ENCODE assay signal across 18 cellular contexts in the genomic region with DNA sequence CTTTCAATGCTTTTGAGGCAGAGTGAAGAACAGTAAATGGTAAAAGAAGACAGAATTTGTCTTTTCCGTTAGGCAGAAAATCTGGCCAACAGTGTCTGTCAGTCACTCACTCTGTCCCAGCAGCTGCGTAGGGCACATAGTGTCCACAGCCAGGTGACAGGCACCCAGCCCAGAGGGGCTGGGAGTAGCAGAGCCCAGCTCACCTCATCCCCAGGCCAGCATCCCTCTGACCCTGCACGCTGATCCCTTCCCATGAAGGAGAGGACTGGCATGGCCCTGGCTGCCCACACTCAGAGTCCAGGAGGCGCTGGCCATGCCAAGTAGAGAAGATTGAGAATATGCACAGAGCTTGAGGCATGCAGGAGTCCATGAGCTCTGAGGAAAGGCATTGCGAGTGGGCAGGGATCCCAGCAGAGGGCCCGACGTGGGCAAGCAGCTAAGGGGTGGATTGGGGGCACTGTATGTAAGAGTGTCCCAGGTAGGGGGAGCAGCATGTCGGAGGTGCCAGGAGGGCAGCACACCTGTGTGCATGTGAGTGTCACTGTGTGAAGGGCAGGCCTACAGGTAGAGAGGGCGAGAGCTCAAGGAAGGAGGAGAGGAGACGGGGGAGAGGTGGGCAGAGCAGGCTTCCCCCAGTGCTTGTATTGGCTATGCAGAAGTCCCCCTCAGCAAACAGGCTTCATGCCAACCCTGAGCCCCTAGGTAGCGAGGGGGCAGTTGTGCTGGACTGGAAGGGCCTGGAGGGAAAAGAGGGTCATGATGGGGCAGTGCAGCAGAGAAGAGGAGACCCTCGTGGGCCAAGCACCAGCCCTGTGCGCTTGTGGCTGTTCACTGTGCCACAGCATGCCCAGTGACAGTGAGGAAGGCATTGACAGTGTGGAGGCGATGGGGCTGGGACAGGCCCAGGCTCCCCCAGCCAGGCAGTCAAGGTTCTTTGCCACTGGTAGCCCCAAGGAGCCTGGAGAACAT.
A peak's percentile ranks its signal among the peaks of the same experiment; 100 is the strongest.
DNase-seq lines count a peak whose midpoint lies in the region; ATAC-seq, FAIRE-seq and TF ChIP-seq lines count a peak whose summit lies in the region.
"Had no signal": no experiment of that assay in that cellular context is flagged by ENCODE, and none has a peak within 500 bp of the region (broad histone marks: within the 10 kb centered on the region; RNA-seq: fewer than 3 reads in every experiment).

No MANE protein-coding gene starts in this region.

- H3K4me3 ChIP-seq in breast epithelium, result no peak overlapping the region
- no peak overlapping the region for H3K4me3 ChIP-seq in bronchial epithelial cell (ENCODE audit: low read depth, low read length)
- H3K4me3 ChIP-seq in upper lobe of right lung, result no peak overlapping the region
- H3K4me3 ChIP-seq: SJCRH30 had no signal

- H3K27me3 Mint-ChIP-seq in MCF 10A (ENCODE audit: insufficient read depth, unreplicated experiment) (no peaks in the 10 kb centered on the region), neural crest cell (ENCODE audit: low read depth) (peaks cover 38% of the 10 kb centered on the region)

- no peak overlapping the region for H3K4me3 Mint-ChIP-seq in MCF 10A (ENCODE audit: unreplicated experiment)
- no peak overlapping the region for H3K4me3 Mint-ChIP-seq in neural crest cell
- H3K4me3 Mint-ChIP-seq: CD4-positive, alpha-beta memory T cell had no signal

- TF ChIP-seq CTCF in MCF 10A (IDR thresholded peaks at IDR 0.05; ENCODE audit: unreplicated experiment) (no peak), breast epithelium (IDR thresholded peaks at IDR 0.05) (no peak), bronchial epithelial cell (IDR thresholded peaks at IDR 0.05; ENCODE audit: insufficient read depth, low read length, severe bottlenecking) (no peak), neural crest cell (conservative IDR thresholded peaks at IDR 0.05) (no peak), upper lobe of right lung (IDR thresholded peaks at IDR 0.05) (no peak)

- no peak for DNase-seq in MCF 10A (ENCODE audit: unreplicated experiment)
- DNase-seq in breast epithelium (ENCODE audit: low spot score in 2 of 2), result no peak
- DNase-seq in bronchial epithelial cell (ENCODE audit: low read depth), result no peak
- no peak for DNase-seq in neural crest cell (ENCODE audit: low read depth, low spot score)
- DNase-seq in upper lobe of right lung, result peak; percentile 54
- DNase-seq in GM19239 (ENCODE audit: insufficient read length, low spot score), result no peak
- no peak for DNase-seq in pons (ENCODE audit: low spot score)
- no peak for DNase-seq in SW 1271 (lab: John Stamatoyannopoulos, UW)
- DNase-seq: CD4-positive, alpha-beta memory T cell; GOT3; KG1; NCI-H1092; NCI-H146; NCI-H2081 treated with DMSO at 0.1 percent for 48 hours; NCI-H524; SJCRH30 had no signal

- H3K27ac ChIP-seq in breast epithelium, result no peak overlapping the region
- H3K27ac ChIP-seq in upper lobe of right lung, result no peak overlapping the region
- H3K27ac ChIP-seq: 22Rv1, SJCRH30 had no signal

- TF ChIP-seq POLR2A in breast epithelium (IDR thresholded peaks at IDR 0.05), result no peak

- no peaks in the 10 kb centered on the region for H3K9me3 Mint-ChIP-seq in MCF 10A (ENCODE audit: unreplicated experiment)
- no peaks in the 10 kb centered on the region for H3K9me3 Mint-ChIP-seq in neural crest cell
- H3K9me3 Mint-ChIP-seq: CD4-positive, alpha-beta memory T cell had no signal

- FAIRE-seq in bronchial epithelial cell (lab: Jason Lieb, UNC) (peak; percentile 70), GM19239 (lab: Jason Lieb, UNC) (no peak)
- FAIRE-seq: RCC 7860 had no signal

- POLR2A ChIA-PET in MCF 10A (lab: Yijun Ruan, JAX), result interaction anchor here (0.6 to 2.8 kb wide), 5 partner anchors 7 to 384 kb away, joined by 3 to 50 read pairs (median 8); no protein-coding TSS in a partner anchor

- CTCF ChIA-PET in MCF 10A (lab: Yijun Ruan, JAX), result interaction anchor here (0.7 kb wide), 1 partner anchor 53 kb away, joined by 3 read pairs; no protein-coding TSS in a partner anchor

- peaks cover 9% of the 10 kb centered on the region for H3K36me3 Mint-ChIP-seq in MCF 10A (ENCODE audit: insufficient read depth, unreplicated experiment)
- no peaks in the 10 kb centered on the region for H3K36me3 Mint-ChIP-seq in neural crest cell (ENCODE audit: low read depth)
- H3K36me3 Mint-ChIP-seq: CD4-positive, alpha-beta memory T cell had no signal

- peak; percentile 20 for ATAC-seq in upper lobe of right lung

- intact Hi-C loops in MCF 10A (cut with micrococcal nuclease) (no loop called here), breast epithelium (cut with DNase I; ENCODE audit: low total_unique reads) (no loop called here), upper lobe of right lung (cut with DNase I) (no loop called here)

- H3K4me1 Mint-ChIP-seq in MCF 10A (ENCODE audit: insufficient read depth, unreplicated experiment), result peaks cover 59% of the 10 kb centered on the region
- peaks cover under 1% of the 10 kb centered on the region for H3K4me1 Mint-ChIP-seq in neural crest cell

- H3K9me3 ChIP-seq in breast epithelium, result no peaks in the 10 kb centered on the region
- no peaks in the 10 kb centered on the region for H3K9me3 ChIP-seq in upper lobe of right lung
- H3K9me3 ChIP-seq: SJCRH30 had no signal

- BruUV-seq in MCF 10A (replicated peaks; lab: Mats Ljungman, UMichigan), result no TSS peak

- H3K36me3 ChIP-seq in breast epithelium, result no peaks in the 10 kb centered on the region
- H3K36me3 ChIP-seq in bronchial epithelial cell (ENCODE audit: control insufficient read depth, insufficient read depth, low read length), result no peaks in the 10 kb centered on the region
- no peaks in the 10 kb centered on the region for H3K36me3 ChIP-seq in upper lobe of right lung
- H3K36me3 ChIP-seq: SJCRH30 had no signal

- peaks cover 0 to 5% of the 10 kb centered on the region in 2 donors for H3K27me3 ChIP-seq in breast epithelium
- H3K27me3 ChIP-seq in bronchial epithelial cell (ENCODE audit: control insufficient read depth, insufficient read depth, low read length), result no peaks in the 10 kb centered on the region
- H3K27me3 ChIP-seq in upper lobe of right lung, result peaks cover 15% of the 10 kb centered on the region

- H3K4me1 ChIP-seq in breast epithelium, result no peaks in the 10 kb centered on the region
- no peaks in the 10 kb centered on the region for H3K4me1 ChIP-seq in upper lobe of right lung
- H3K4me1 ChIP-seq: SJCRH30 had no signal

- H3K27ac Mint-ChIP-seq in MCF 10A (ENCODE audit: low read depth, unreplicated experiment) (peak overlapping the region; percentile 98), neural crest cell (ENCODE audit: unreplicated experiment) (peak overlapping the region; percentile 53)
- H3K27ac Mint-ChIP-seq: CD4-positive, alpha-beta memory T cell had no signal
